14 cellular contexts compared by ENCODE assay signal in the genomic region with DNA sequence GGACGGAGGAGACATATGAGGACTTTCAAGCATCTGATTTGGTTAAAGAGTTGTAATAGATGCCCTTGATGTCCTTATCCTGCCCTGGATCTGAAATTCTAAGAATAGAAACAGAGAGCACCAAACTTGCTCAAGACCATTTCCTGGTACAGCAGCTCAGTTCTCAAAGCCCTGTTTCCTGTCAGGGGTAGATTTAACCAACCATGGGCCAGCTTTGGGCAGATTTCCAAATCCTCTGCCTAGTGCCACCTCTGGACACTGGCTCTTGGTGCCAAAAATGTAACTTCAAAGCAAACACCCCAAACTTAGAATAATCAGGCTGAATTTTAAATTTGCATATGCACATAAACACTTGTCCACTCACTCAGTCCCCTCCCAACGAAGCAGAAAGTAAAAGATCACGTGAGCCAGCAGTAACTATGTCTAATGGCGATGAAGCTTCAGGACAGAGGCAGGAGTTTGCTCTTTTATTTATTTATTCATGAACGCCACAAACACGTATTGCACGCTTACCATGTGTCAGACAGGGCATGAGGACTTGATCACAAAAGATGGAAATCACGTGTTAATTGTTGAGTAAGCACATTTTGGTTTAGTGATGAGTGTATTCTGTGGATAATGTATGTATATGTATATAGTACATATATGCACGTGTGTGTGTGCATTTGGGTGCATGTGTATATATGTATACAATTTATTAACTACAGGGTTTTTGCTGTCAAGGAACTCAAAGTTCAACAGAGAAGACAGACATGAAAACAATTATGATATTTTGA. TPM values are rescaled to one million over a fixed set of nuclear protein-coding genes. Genes with fewer than 3 reads are reported as not detected.
DNase-seq lines count a peak whose midpoint lies in the region; ATAC-seq and TF ChIP-seq lines count a peak whose summit lies in the region.
"Had no signal": no experiment of that assay in that cellular context is flagged by ENCODE, and none has a peak within 500 bp of the region (broad histone marks: within the 10 kb centered on the region; RNA-seq: fewer than 3 reads in every experiment).

No MANE protein-coding gene starts in this region.

- no peaks in the 10 kb centered on the region for H3K36me3 ChIP-seq in upper lobe of right lung
- H3K36me3 ChIP-seq: heart right ventricle had no signal

- no peak overlapping the region for H3K4me3 ChIP-seq in upper lobe of right lung
- H3K4me3 ChIP-seq: heart right ventricle had no signal

- peaks cover 0 to 2% of the 10 kb centered on the region in 2 donors for H3K9me3 Mint-ChIP-seq in activated T-cell treated with anti-CD3 and anti-CD28 coated beads, Interleukin-2, amount 50 U/mL, for 72 hours
- H3K9me3 Mint-ChIP-seq in activated naive CD8-positive, alpha-beta T cell treated with anti-CD3 and anti-CD28 coated beads, Interleukin-2, amount 10 ng/mL, durations not matched to agents 7 days and 5 days = peaks cover 11% of the 10 kb centered on the region

- peaks cover 19% of the 10 kb centered on the region for H3K4me1 Mint-ChIP-seq in activated T-cell treated with anti-CD3 and anti-CD28 coated beads, Interleukin-2, amount 50 U/mL, for 72 hours (ENCODE audit: low read depth)
- peaks cover 26% of the 10 kb centered on the region for H3K4me1 Mint-ChIP-seq in activated naive CD8-positive, alpha-beta T cell treated with anti-CD3 and anti-CD28 coated beads, Interleukin-2, amount 10 ng/mL, durations not matched to agents 7 days and 5 days

- POLR2A ChIA-PET in activated naive CD8-positive, alpha-beta T cell treated with anti-CD3 and anti-CD28 coated beads, Interleukin-2, amount 10 ng/mL, durations not matched to agents 7 days and 5 days (lab: Charles Lee) = interaction anchor here (1.0 to 1.4 kb wide), 2 partner anchors 22 to 76 kb away, joined by 3 to 4 read pairs; no protein-coding TSS in a partner anchor

- H3K27me3 ChIP-seq in upper lobe of right lung = peaks cover 3% of the 10 kb centered on the region

- peaks cover 10% of the 10 kb centered on the region for H3K4me1 ChIP-seq in upper lobe of right lung

- intact Hi-C loops in upper lobe of right lung (cut with DNase I) = no loop called here

- no peak for DNase-seq in activated T-cell treated with anti-CD3 and anti-CD28 coated beads, Interleukin-2, amount 50 U/mL, for 72 hours
- DNase-seq in activated T-cell treated with anti-CD3 and anti-CD28 coated beads, Interleukin-2, amount 50 U/mL, for 1 hour = no peak
- peak; percentile 27 for DNase-seq in NCI-H526 treated with DMSO at 0.1 percent for 48 hours (lab: John Stamatoyannopoulos, UW)
- no peak for DNase-seq in activated naive CD8-positive, alpha-beta T cell treated with anti-CD3 and anti-CD28 coated beads, Interleukin-2, amount 10 ng/mL, durations not matched to agents 7 days and 5 days
- DNase-seq in upper lobe of right lung = no peak
- no peak for DNase-seq in effector CD8-positive, alpha-beta T cell (lab: John Stamatoyannopoulos, UW)
- DNase-seq in NCI-H82 treated with DMSO at 0.1 percent for 48 hours (lab: John Stamatoyannopoulos, UW; ENCODE audit: unreplicated experiment) = no peak
- DNase-seq: heart right ventricle; left ventricle myocardium superior; NCI-H1105 treated with DMSO at 0.1 percent for 48 hours; NCI-H748 treated with DMSO at 0.1 percent for 48 hours; stimulated activated CD4-positive, alpha-beta T cell treated with anti-CD3 and anti-CD28 coated beads, Interleukin-12 subunit alpha, Interleukin-12 subunit beta, amount 100 ng/mL, for 4 hours had no signal

- no peaks in the 10 kb centered on the region for H3K27me3 Mint-ChIP-seq in activated T-cell treated with anti-CD3 and anti-CD28 coated beads, Interleukin-2, amount 50 U/mL, for 72 hours (ENCODE audit: low read depth)
- no peaks in the 10 kb centered on the region for H3K27me3 Mint-ChIP-seq in activated naive CD8-positive, alpha-beta T cell treated with anti-CD3 and anti-CD28 coated beads, Interleukin-2, amount 10 ng/mL, durations not matched to agents 7 days and 5 days

- TF ChIP-seq CTCF in upper lobe of right lung (IDR thresholded peaks at IDR 0.05) = no peak

- peak in 1 of 2 donors; percentile 41 for ATAC-seq in activated T-cell treated with anti-CD3 and anti-CD28 coated beads, Interleukin-2, amount 50 U/mL, for 72 hours (replicated peaks in 1 of 2)
- ATAC-seq in activated naive CD8-positive, alpha-beta T cell treated with anti-CD3 and anti-CD28 coated beads, Interleukin-2, amount 10 ng/mL, durations not matched to agents 7 days and 5 days (ENCODE audit: low read depth) = peak; percentile 93
- peak; percentile 81 for ATAC-seq in upper lobe of right lung
- ATAC-seq in GM19455 (IDR thresholded peaks at IDR 0.05; ENCODE audit: unreplicated experiment) = no peak
- ATAC-seq: heart right ventricle, left ventricle myocardium superior had no signal

- H3K27ac ChIP-seq in upper lobe of right lung = no peak overlapping the region
- H3K27ac ChIP-seq: heart right ventricle had no signal

- peak overlapping the region; percentile 64 for H3K27ac Mint-ChIP-seq in activated T-cell treated with anti-CD3 and anti-CD28 coated beads, Interleukin-2, amount 50 U/mL, for 72 hours
- peak overlapping the region; percentile 78 for H3K27ac Mint-ChIP-seq in activated naive CD8-positive, alpha-beta T cell treated with anti-CD3 and anti-CD28 coated beads, Interleukin-2, amount 10 ng/mL, durations not matched to agents 7 days and 5 days
- H3K27ac Mint-ChIP-seq: brain had no signal

- H3K36me3 Mint-ChIP-seq in activated T-cell treated with anti-CD3 and anti-CD28 coated beads, Interleukin-2, amount 50 U/mL, for 72 hours (ENCODE audit: insufficient read depth in 2 of 2) = no peaks in the 10 kb centered on the region
- H3K36me3 Mint-ChIP-seq in activated naive CD8-positive, alpha-beta T cell treated with anti-CD3 and anti-CD28 coated beads, Interleukin-2, amount 10 ng/mL, durations not matched to agents 7 days and 5 days = peaks cover 19% of the 10 kb centered on the region
- H3K36me3 Mint-ChIP-seq: brain had no signal

- H3K4me3 Mint-ChIP-seq in activated T-cell treated with anti-CD3 and anti-CD28 coated beads, Interleukin-2, amount 50 U/mL, for 72 hours = peak overlapping the region in 1 of 2 donors; percentile 54
- peak overlapping the region; percentile 57 for H3K4me3 Mint-ChIP-seq in activated naive CD8-positive, alpha-beta T cell treated with anti-CD3 and anti-CD28 coated beads, Interleukin-2, amount 10 ng/mL, durations not matched to agents 7 days and 5 days
- H3K4me3 Mint-ChIP-seq: brain had no signal

- no peaks in the 10 kb centered on the region for H3K9me3 ChIP-seq in upper lobe of right lung

RNA-seq across cellular contexts. Expression of a gene that starts 23.1 kb away (rescaled TPM):
- total RNA-seq in activated T-cell treated with anti-CD3 and anti-CD28 coated beads, Interleukin-2, amount 50 U/mL, for 72 hours = under 1 TPM; 0.26 to 0.44 TPM
- total RNA-seq in activated naive CD8-positive, alpha-beta T cell treated with anti-CD3 and anti-CD28 coated beads, Interleukin-2, amount 10 ng/mL, durations not matched to agents 7 days and 5 days = 10 to 100 TPM; 29.3 to 31.1 TPM
- total RNA-seq in upper lobe of right lung = 2.3 TPM
